21 cellular contexts compared by ENCODE assay signal in genomic region chr2:76415821-76416220, GRCh38.
A peak's percentile ranks its signal among the peaks of the same experiment; 100 is the strongest.
DNase-seq lines count a peak whose midpoint lies in the region; ATAC-seq and TF ChIP-seq lines count a peak whose summit lies in the region.
"Had no signal": no experiment of that assay in that cellular context is flagged by ENCODE, and none has a peak within 500 bp of the region (broad histone marks: within the 10 kb centered on the region; RNA-seq: fewer than 3 reads in every experiment).

No MANE protein-coding gene starts in this region.

- H3K36me3 ChIP-seq in CD8-positive, alpha-beta T cell (ENCODE audit: insufficient read depth, low read length) = no peaks in the 10 kb centered on the region
- H3K36me3 ChIP-seq: sigmoid colon, thyroid gland had no signal

- no peak overlapping the region for H3K27ac ChIP-seq in CD8-positive, alpha-beta T cell (ENCODE audit: low read depth, low read length)
- H3K27ac ChIP-seq: PC-9, sigmoid colon, thyroid gland had no signal

- ATAC-seq in GM18870 (IDR thresholded peaks at IDR 0.05; ENCODE audit: unreplicated experiment) (peak; percentile 80), HG02798 (IDR thresholded peaks at IDR 0.05; ENCODE audit: poor library complexity, unreplicated experiment) (peak; percentile 91)
- no peak for ATAC-seq in CD8-positive, alpha-beta T cell
- ATAC-seq: activated T-cell treated with anti-CD3 and anti-CD28 coated beads, Interleukin-2, amount 50 U/mL, for 72 hours; effector memory CD8-positive, alpha-beta T cell; left cardiac atrium had no signal

- H3K4me3 ChIP-seq in CD8-positive, alpha-beta T cell (ENCODE audit: low read depth, low read length) = no peak overlapping the region
- H3K4me3 ChIP-seq: PC-9, sigmoid colon, thyroid gland had no signal

- no peak for TF ChIP-seq CTCF in CD8-positive, alpha-beta T cell (IDR thresholded peaks at IDR 0.05)

- H3K27me3 ChIP-seq in CD8-positive, alpha-beta T cell (ENCODE audit: insufficient read depth, low read length) = no peaks in the 10 kb centered on the region
- H3K27me3 ChIP-seq: sigmoid colon, thyroid gland had no signal

- peak; percentile 68 for DNase-seq in NAMALWA (ENCODE audit: low spot score)
- peak; percentile 29 for DNase-seq in superior temporal gyrus (ENCODE audit: extremely low spot score)
- no peak for DNase-seq in CD8-positive, alpha-beta T cell
- no peak for DNase-seq in ureter (ENCODE audit: low spot score)
- DNase-seq in SHP77 (lab: John Stamatoyannopoulos, UW) = no peak
- DNase-seq: activated CD4-positive, alpha-beta T cell treated with anti-CD3 and anti-CD28 coated beads, Interleukin-2, amount 50 U/mL, for 4 hours; activated T-cell treated with anti-CD3 and anti-CD28 coated beads, Interleukin-2, amount 50 U/mL, for 72 hours; DMS153; effector memory CD8-positive, alpha-beta T cell; hippocampal formation; left cardiac atrium; NCI-H1436 treated with DMSO at 0.1 percent for 48 hours; NCI-H446; occipital lobe; PC-9; sigmoid colon; SK-N-SH; stimulated activated CD4-positive, alpha-beta T cell treated with anti-CD3 and anti-CD28 coated beads, Interleukin-4, amount 100 ng/mL, for 1 hour; thyroid gland had no signal

- H3K9me3 ChIP-seq in CD8-positive, alpha-beta T cell (ENCODE audit: low read length) = peaks cover 4% of the 10 kb centered on the region
- H3K9me3 ChIP-seq: sigmoid colon, SK-N-SH, thyroid gland had no signal

- no peaks in the 10 kb centered on the region for H3K27me3 Mint-ChIP-seq in CD8-positive, alpha-beta T cell (ENCODE audit: low read depth)
- H3K27me3 Mint-ChIP-seq: effector memory CD8-positive, alpha-beta T cell had no signal

- POLR2A ChIA-PET in CD8-positive, alpha-beta T cell (lab: Charles Lee) = no interaction called here

- peaks cover 17% of the 10 kb centered on the region for H3K9me3 Mint-ChIP-seq in CD8-positive, alpha-beta T cell

- CTCF ChIA-PET in CD8-positive, alpha-beta T cell (lab: Charles Lee) = no interaction called here

- H3K4me1 Mint-ChIP-seq in CD8-positive, alpha-beta T cell (ENCODE audit: low read depth) = no peaks in the 10 kb centered on the region

- H3K27ac Mint-ChIP-seq in CD8-positive, alpha-beta T cell = no peak overlapping the region
- H3K27ac Mint-ChIP-seq: activated T-cell treated with anti-CD3 and anti-CD28 coated beads, Interleukin-2, amount 50 U/mL, for 72 hours; effector memory CD8-positive, alpha-beta T cell had no signal

- H3K4me3 Mint-ChIP-seq in CD8-positive, alpha-beta T cell = no peak overlapping the region
- H3K4me3 Mint-ChIP-seq: activated T-cell treated with anti-CD3 and anti-CD28 coated beads, Interleukin-2, amount 50 U/mL, for 72 hours; effector memory CD8-positive, alpha-beta T cell had no signal

- intact Hi-C loops in CD8-positive, alpha-beta T cell (cut with DNase I, micrococcal nuclease) = no loop called here

- H3K36me3 Mint-ChIP-seq in CD8-positive, alpha-beta T cell = no peaks in the 10 kb centered on the region

- H3K4me1 ChIP-seq in CD8-positive, alpha-beta T cell (ENCODE audit: insufficient read depth, low read length) = no peaks in the 10 kb centered on the region
- H3K4me1 ChIP-seq: sigmoid colon, thyroid gland had no signal

Comparison
In these comparisons a context has a peak if more than half of its experiments do, and no peak if none do; other contexts are left out.
1. DNase-seq: peak in NAMALWA (single experiment) and superior temporal gyrus (single experiment); none in CD8-positive, alpha-beta T cell (0 of 7), ureter (single experiment) and SHP77 (0 of 2).